ENCODE assay signal across 9 cellular contexts in the genomic region with DNA sequence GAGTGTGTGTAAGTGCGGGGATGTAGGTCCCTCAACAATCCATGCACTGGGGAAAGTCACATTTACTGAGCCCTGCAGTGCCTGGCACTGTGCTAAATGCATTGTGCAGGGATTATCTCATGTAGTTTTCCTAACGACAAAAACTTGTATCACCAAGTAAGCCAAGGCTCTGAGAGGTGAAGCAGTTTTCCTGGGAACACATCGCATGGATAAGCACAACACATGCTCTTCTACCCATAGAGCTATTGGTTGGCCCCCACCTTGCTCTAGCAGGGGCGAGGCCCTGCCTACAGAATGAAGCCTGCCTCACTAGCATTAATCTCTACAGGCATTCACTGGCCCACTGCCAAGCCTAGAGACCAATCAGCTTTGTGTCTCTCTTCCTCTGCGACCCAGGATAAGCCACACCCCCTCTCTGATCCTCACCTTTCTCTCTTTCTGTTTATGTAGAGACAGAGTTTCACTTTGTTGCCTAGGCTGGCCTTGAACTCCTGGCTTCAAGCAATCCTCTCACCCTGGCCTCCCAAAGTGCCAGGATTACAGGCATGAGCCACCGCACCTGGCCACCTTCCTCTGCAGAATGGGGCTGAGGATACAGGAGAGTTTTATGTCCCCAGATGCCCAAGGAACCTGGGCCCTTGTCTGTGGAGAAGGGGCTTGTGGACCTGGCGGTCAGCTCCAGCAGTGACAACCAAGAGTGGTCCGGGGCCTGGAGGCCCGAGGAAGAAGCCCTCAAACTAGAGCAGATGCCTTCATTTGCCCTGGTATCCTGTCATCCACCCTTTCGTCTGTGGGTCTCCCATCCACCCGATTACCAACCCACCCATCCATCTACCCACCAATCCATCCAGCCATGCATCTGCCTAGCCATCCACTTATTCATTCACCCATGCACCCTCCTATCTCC. TPM values are rescaled to one million over a fixed set of nuclear protein-coding genes. Genes with fewer than 3 reads are reported as not detected.
A peak's percentile ranks its signal among the peaks of the same experiment; 100 is the strongest.
DNase-seq lines count a peak whose midpoint lies in the region; ATAC-seq and TF ChIP-seq lines count a peak whose summit lies in the region.
"Had no signal": no experiment of that assay in that cellular context is flagged by ENCODE, and none has a peak within 500 bp of the region (broad histone marks: within the 10 kb centered on the region; RNA-seq: fewer than 3 reads in every experiment).

No MANE protein-coding gene starts in this region.

- H3K36me3 ChIP-seq in duodenal mucosa (ENCODE audit: control insufficient read depth in 1 of 2, insufficient read depth in 2 of 2, low read length in 2 of 2), result no peaks in the 10 kb centered on the region
- H3K36me3 ChIP-seq in rectal smooth muscle tissue (ENCODE audit: control insufficient read depth, insufficient read depth, low read length), result no peaks in the 10 kb centered on the region

- TF ChIP-seq CTCF in osteocyte (IDR thresholded peaks at IDR 0.05), result no peak

- peak; percentile 45 for DNase-seq in H4 (ENCODE audit: low spot score)
- peak; percentile 72 for DNase-seq in NCI-H69 (lab: John Stamatoyannopoulos, UW)
- no peak for DNase-seq in NOMO-1 (lab: John Stamatoyannopoulos, UW; ENCODE audit: unreplicated experiment in 2 of 2)
- no peak for DNase-seq in osteocyte (ENCODE audit: extremely low spot score, unreplicated experiment)
- DNase-seq in pons (ENCODE audit: low spot score), result no peak

- no peaks in the 10 kb centered on the region for H3K9me3 ChIP-seq in duodenal mucosa (ENCODE audit: control insufficient read depth in 1 of 2, low read length in 2 of 2)

- no peaks in the 10 kb centered on the region for H3K9me3 Mint-ChIP-seq in osteocyte (ENCODE audit: unreplicated experiment)

- peaks cover 11% of the 10 kb centered on the region for H3K27me3 Mint-ChIP-seq in osteocyte (ENCODE audit: unreplicated experiment)

- H3K9ac ChIP-seq in duodenal mucosa (ENCODE audit: low read depth in 1 of 2, low read length in 2 of 2) (peak overlapping the region in 1 of 2 donors; percentile 63), rectal smooth muscle tissue (ENCODE audit: low read length) (no peak overlapping the region)

- H3K27ac ChIP-seq in duodenal mucosa (ENCODE audit: low read depth, low read length) (peak overlapping the region; percentile 42), rectal smooth muscle tissue (ENCODE audit: low read depth, low read length) (peak overlapping the region; percentile 34)

- no peak overlapping the region for H3K4me3 Mint-ChIP-seq in osteocyte (ENCODE audit: unreplicated experiment)

- ATAC-seq in GM21360 (IDR thresholded peaks at IDR 0.05; ENCODE audit: unreplicated experiment), result no peak
- ATAC-seq: Panc1 had no signal

- peaks cover 6% of the 10 kb centered on the region for H3K4me1 Mint-ChIP-seq in osteocyte (ENCODE audit: unreplicated experiment)

- no peak overlapping the region for H3K27ac Mint-ChIP-seq in osteocyte (ENCODE audit: unreplicated experiment)

- H3K27me3 ChIP-seq in duodenal mucosa (ENCODE audit: control insufficient read depth in 1 of 2, insufficient read depth in 2 of 2, low read length in 2 of 2) (no peaks in the 10 kb centered on the region), rectal smooth muscle tissue (ENCODE audit: control insufficient read depth, insufficient read depth, low read length) (no peaks in the 10 kb centered on the region)

- H3K4me1 ChIP-seq in duodenal mucosa (ENCODE audit: control insufficient read depth in 1 of 2, insufficient read depth in 2 of 2, low read length in 2 of 2), result peaks cover 41 to 48% of the 10 kb centered on the region in 2 donors
- peaks cover 38% of the 10 kb centered on the region for H3K4me1 ChIP-seq in rectal smooth muscle tissue (ENCODE audit: control insufficient read depth, insufficient read depth, low read length)

- H3K4me3 ChIP-seq in duodenal mucosa (ENCODE audit: low read depth in 1 of 2, low read length in 2 of 2) (no peak overlapping the region), rectal smooth muscle tissue (ENCODE audit: low read length) (peak overlapping the region; percentile 2)

- H3K36me3 Mint-ChIP-seq in osteocyte (ENCODE audit: unreplicated experiment), result no peaks in the 10 kb centered on the region

RNA-seq across cellular contexts. Expression of gene CDH16, which starts 12.8 kb away (rescaled TPM):
- total RNA-seq in H4 (2014; rRNA removed; shearing (Covaris generic)), result not detected in 2 replicates
- total RNA-seq in osteocyte, result not detected in 2 replicates

RNA-seq across cellular contexts. Expression of gene RRAD, which starts 19.4 kb away (rescaled TPM):
- 0.12 TPM in 1 of 2 replicates, not detected in the other for total RNA-seq in H4 (2014; rRNA removed; shearing (Covaris generic))
- total RNA-seq in osteocyte, result 0.26 and 0.89 TPM in 2 replicates

RNA-seq across cellular contexts. Expression of gene PDP2, which starts 25.6 kb away (rescaled TPM):
- 9.8 and 20.3 TPM in 2 replicates for total RNA-seq in H4 (2014; rRNA removed; shearing (Covaris generic))
- total RNA-seq in osteocyte, result 16.5 and 17.4 TPM in 2 replicates

RNA-seq across cellular contexts. Expression of gene CIAO2B, which starts 28.3 kb away (rescaled TPM):
- total RNA-seq in H4 (2014; rRNA removed; shearing (Covaris generic)), result 207 and 213 TPM in 2 replicates
- 65.6 and 69.9 TPM in 2 replicates for total RNA-seq in osteocyte

RNA-seq across cellular contexts. Expression of gene CES2, which starts 29.4 kb away (rescaled TPM):
- 13.8 and 15.6 TPM in 2 replicates for total RNA-seq in H4 (2014; rRNA removed; shearing (Covaris generic))
- 38.6 and 40.5 TPM in 2 replicates for total RNA-seq in osteocyte

Comparison
In these comparisons a context has a peak if more than half of its experiments do, and no peak if none do; other contexts are left out.
1. DNase-seq: peak in H4 (single experiment) and NCI-H69 (single experiment); none in NOMO-1 (0 of 2), osteocyte (single experiment) and pons (single experiment).